8 cellular contexts compared by ENCODE assay signal in genomic region chr9:72271617-72272478, GRCh38.
DNase-seq lines count a peak whose midpoint lies in the region; ATAC-seq, FAIRE-seq and TF ChIP-seq lines count a peak whose summit lies in the region.

No MANE protein-coding gene starts in this region.

- ATAC-seq in GM19035 (IDR thresholded peaks at IDR 0.05; ENCODE audit: unreplicated experiment), result peak; percentile 57

- H3K36me3 Mint-ChIP-seq in Calu3 (ENCODE audit: insufficient read depth, unreplicated experiment), result no peaks in the 10 kb centered on the region

- H3K4me1 Mint-ChIP-seq in Calu3 (ENCODE audit: low read depth, unreplicated experiment), result no peaks in the 10 kb centered on the region

- no peaks in the 10 kb centered on the region for H3K36me3 ChIP-seq in SK-N-MC (ENCODE audit: insufficient read depth, low read length)
- H3K36me3 ChIP-seq in bronchial epithelial cell (ENCODE audit: control insufficient read depth, insufficient read depth, low read length), result no peaks in the 10 kb centered on the region
- no peaks in the 10 kb centered on the region for H3K36me3 ChIP-seq in kidney (ENCODE audit: control insufficient read depth in 1 of 2, insufficient read depth in 2 of 2, low read length in 2 of 2)

- intact Hi-C loops in Calu3 (cut with micrococcal nuclease; ENCODE audit: unreplicated experiment) (loop anchor here (1.0 to 5.0 kb wide), 3 partner anchors 69 to 233 kb away; no protein-coding TSS in a partner anchor), kidney (cut with DNase I) (loop anchor here (5.0 kb wide), 1 partner anchor 235 kb away; no protein-coding TSS in a partner anchor)

- no peaks in the 10 kb centered on the region for H3K27me3 Mint-ChIP-seq in Calu3 (ENCODE audit: unreplicated experiment)

- no peaks in the 10 kb centered on the region for H3K9me3 Mint-ChIP-seq in Calu3 (ENCODE audit: low read depth, unreplicated experiment)

- DNase-seq in Calu3 (peak; percentile 51), HuH-7.5 (ENCODE audit: low spot score) (peak; percentile 51), SK-N-MC (ENCODE audit: low read depth, low spot score) (peak; percentile 20), bronchial epithelial cell (ENCODE audit: low read depth) (peak; percentile 52), kidney (no peak), putamen (ENCODE audit: low spot score) (no peak)
- peak; percentile 28 to 38 for DNase-seq in stimulated activated CD4-positive, alpha-beta T cell treated with anti-CD3 and anti-CD28 coated beads, Interleukin-4, amount 100 ng/mL, for 48 hours (ENCODE audit: low read depth in 2 of 2)

- FAIRE-seq in bronchial epithelial cell (lab: Jason Lieb, UNC), result no peak
- peak; percentile 96 for FAIRE-seq in kidney (lab: Jason Lieb, UNC)

- BruUV-seq in Calu3 (replicated peaks; lab: Mats Ljungman, UMichigan), result no TSS peak

- no peak overlapping the region for H3K9ac ChIP-seq in SK-N-MC (ENCODE audit: insufficient read length)
- no peak overlapping the region for H3K9ac ChIP-seq in kidney (ENCODE audit: low read length in 2 of 2)

- no peaks in the 10 kb centered on the region for H3K27me3 ChIP-seq in bronchial epithelial cell (ENCODE audit: control insufficient read depth, insufficient read depth, low read length)

- H3K4me3 ChIP-seq in SK-N-MC, result no peak overlapping the region
- no peak overlapping the region for H3K4me3 ChIP-seq in bronchial epithelial cell (ENCODE audit: low read depth, low read length)
- no peak overlapping the region for H3K4me3 ChIP-seq in kidney (ENCODE audit: low read length in 2 of 2)

- no peaks in the 10 kb centered on the region for H3K4me1 ChIP-seq in kidney (ENCODE audit: control insufficient read depth in 1 of 2, insufficient read depth in 1 of 2, low read depth in 1 of 2, low read length in 2 of 2)

- H3K9me3 ChIP-seq in SK-N-MC (ENCODE audit: low read depth, low read length) (no peaks in the 10 kb centered on the region), kidney (ENCODE audit: control insufficient read depth in 1 of 2, low read length in 2 of 2) (no peaks in the 10 kb centered on the region)

- TF ChIP-seq CTCF in Calu3 (IDR thresholded peaks at IDR 0.05; ENCODE audit: unreplicated experiment) (peak; percentile 41), bronchial epithelial cell (IDR thresholded peaks at IDR 0.05; ENCODE audit: insufficient read depth, low read length, severe bottlenecking) (peak; percentile 72), kidney (IDR thresholded peaks at IDR 0.05; ENCODE audit: borderline replicate concordance, extremely low read depth, insufficient read depth) (peak; percentile 77)

- H3K27ac ChIP-seq in SK-N-MC (no peak overlapping the region), kidney (ENCODE audit: low read depth in 2 of 2, low read length in 2 of 2) (no peak overlapping the region)

- CTCF ChIA-PET in Calu3 (lab: Charles Lee), result interaction anchor here (0.6 to 2.4 kb wide), 3 partner anchors 67 to 237 kb away, joined by 4 to 14 read pairs (median 12); no protein-coding TSS in a partner anchor

- H3K4me3 Mint-ChIP-seq in Calu3 (ENCODE audit: low read depth, unreplicated experiment), result no peak overlapping the region

- no peak overlapping the region for H3K27ac Mint-ChIP-seq in Calu3 (ENCODE audit: unreplicated experiment)

Comparison
In these comparisons a context has a peak if more than half of its experiments do, and no peak if none do; other contexts are left out.
1. DNase-seq: peak in Calu3 (single experiment), HuH-7.5 (single experiment), SK-N-MC (single experiment), bronchial epithelial cell (single experiment) and stimulated activated CD4-positive, alpha-beta T cell treated with anti-CD3 and anti-CD28 coated beads, Interleukin-4, amount 100 ng/mL, for 48 hours (2 of 2); none in kidney (single experiment) and putamen (single experiment).
2. Peak in every context shown above with its lines, with median percentiles within 50 percentile points of each other: CTCF ChIP-seq.